14 cellular contexts compared by ENCODE assay signal in the genomic region with DNA sequence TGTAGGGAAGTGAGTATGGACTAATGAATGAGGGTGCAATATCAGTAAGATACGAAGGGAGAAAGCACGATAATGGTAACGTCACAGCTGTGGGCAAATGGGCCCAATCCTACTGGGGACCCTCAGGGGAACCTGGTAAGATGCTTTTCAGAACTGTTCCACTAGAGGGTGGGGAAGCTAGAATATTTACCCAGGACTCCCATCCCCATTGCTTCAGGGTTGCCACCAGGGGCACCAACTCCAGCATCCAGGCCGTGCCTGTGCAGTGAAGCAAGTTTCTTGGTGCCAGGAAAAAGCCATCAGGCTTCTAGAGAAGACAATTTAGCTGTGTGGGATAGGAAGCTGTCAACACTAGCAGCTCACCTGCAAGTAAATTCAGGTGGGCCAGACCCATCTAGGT.
A peak's percentile ranks its signal among the peaks of the same experiment; 100 is the strongest.
DNase-seq lines count a peak whose midpoint lies in the region; ATAC-seq, FAIRE-seq and TF ChIP-seq lines count a peak whose summit lies in the region.
"Had no signal": no experiment of that assay in that cellular context is flagged by ENCODE, and none has a peak within 500 bp of the region (broad histone marks: within the 10 kb centered on the region; RNA-seq: fewer than 3 reads in every experiment).

No MANE protein-coding gene starts in this region.

- no peak overlapping the region for H3K4me3 Mint-ChIP-seq in activated CD4-positive, alpha-beta T cell treated with anti-CD3 and anti-CD28 coated beads, Interleukin-2, amount 10 ng/mL, durations not matched to agents 24 days and 14 days
- H3K4me3 Mint-ChIP-seq: activated naive CD4-positive, alpha-beta T cell treated with anti-CD3 and anti-CD28 coated beads, Interleukin-2, amount 50 U/mL, for 24 hours; effector memory CD8-positive, alpha-beta T cell had no signal

- no peak overlapping the region for H3K27ac ChIP-seq in Karpas-422 (ENCODE audit: low read length)
- H3K27ac ChIP-seq in K562 (ENCODE audit: extremely low read depth, low read depth, low read length): no peak overlapping the region
- H3K27ac ChIP-seq: BLaER1 had no signal

- in situ Hi-C loops in K562 (cut with MboI) (no loop called here), G401 (cut with HindIII; ENCODE audit: low sequenced_read_pairs) (no loop called here)

- H3K9ac ChIP-seq in Karpas-422 (ENCODE audit: low read length) (no peak overlapping the region), K562 (ENCODE audit: insufficient read depth in 1 of 2, low read depth in 2 of 2, low read length in 2 of 2) (no peak overlapping the region)
- H3K9ac ChIP-seq: BLaER1 had no signal

- H3K4me1 Mint-ChIP-seq in activated CD4-positive, alpha-beta T cell treated with anti-CD3 and anti-CD28 coated beads, Interleukin-2, amount 10 ng/mL, durations not matched to agents 24 days and 14 days: no peaks in the 10 kb centered on the region
- H3K4me1 Mint-ChIP-seq: activated naive CD4-positive, alpha-beta T cell treated with anti-CD3 and anti-CD28 coated beads, Interleukin-2, amount 50 U/mL, for 24 hours had no signal

- TF ChIP-seq RAD21 in K562 (CRISPR knock-in tag; conservative IDR thresholded peaks at IDR 0.05 in 1 of 2, IDR thresholded peaks at IDR 0.05 in 1 of 2): no peak

- no TSS peak for BruUV-seq in K562 (replicated peaks; lab: Mats Ljungman, UMichigan)

- no peak overlapping the region for H3K27ac Mint-ChIP-seq in activated CD4-positive, alpha-beta T cell treated with anti-CD3 and anti-CD28 coated beads, Interleukin-2, amount 10 ng/mL, durations not matched to agents 24 days and 14 days
- H3K27ac Mint-ChIP-seq: activated naive CD4-positive, alpha-beta T cell treated with anti-CD3 and anti-CD28 coated beads, Interleukin-2, amount 50 U/mL, for 24 hours; effector memory CD8-positive, alpha-beta T cell had no signal

- H3K9me3 ChIP-seq in Karpas-422 (ENCODE audit: low read length): no peaks in the 10 kb centered on the region
- no peaks in the 10 kb centered on the region for H3K9me3 ChIP-seq in K562 (replicated peaks; ENCODE audit: control insufficient read depth, insufficient read depth, low read depth, low read length)
- H3K9me3 ChIP-seq: BLaER1 had no signal

- TF ChIP-seq CTCF in K562 (IDR thresholded peaks at IDR 0.05 in 2 of 3, conservative IDR thresholded peaks at IDR 0.05 in 1 of 3; ENCODE audit: insufficient read depth in 2 of 3, low read depth in 1 of 3, low read length in 3 of 3): peak; percentile 26 to 79 (median 44); a peak in 5 of 6 replicates
- TF ChIP-seq CTCF in retinal pigment epithelial cell (conservative IDR thresholded peaks at IDR 0.05; ENCODE audit: low read depth, low read length): peak; percentile 39

- intact Hi-C loops in K562 (cut with micrococcal nuclease): no loop called here
- intact Hi-C loops in activated CD4-positive, alpha-beta T cell treated with anti-CD3 and anti-CD28 coated beads, Interleukin-2, amount 10 ng/mL, durations not matched to agents 24 days and 14 days (cut with micrococcal nuclease): no loop called here

- no peaks in the 10 kb centered on the region for H3K36me3 ChIP-seq in Karpas-422 (ENCODE audit: insufficient read depth, low read length)
- no peaks in the 10 kb centered on the region for H3K36me3 ChIP-seq in K562 (ENCODE audit: control insufficient read depth, insufficient read depth, low read length)
- H3K36me3 ChIP-seq: BLaER1 had no signal

- H3K79me2 ChIP-seq in Karpas-422 (ENCODE audit: low read length) (no peaks in the 10 kb centered on the region), K562 (ENCODE audit: control insufficient read depth, insufficient read depth, low read length) (no peaks in the 10 kb centered on the region)

- H3K4me2 ChIP-seq in Karpas-422 (ENCODE audit: low read depth, low read length, poor library complexity, severe bottlenecking): no peak overlapping the region
- H3K4me2 ChIP-seq in K562 (ENCODE audit: insufficient read depth, low read length): no peak overlapping the region
- H3K4me2 ChIP-seq: BLaER1 had no signal

- H3K4me3 ChIP-seq in Karpas-422 (ENCODE audit: low read length) (no peak overlapping the region), K562 (no peak overlapping the region), retinal pigment epithelial cell (ENCODE audit: low read length) (no peak overlapping the region)
- H3K4me3 ChIP-seq: BLaER1 had no signal

- no peaks in the 10 kb centered on the region for H3K27me3 Mint-ChIP-seq in activated CD4-positive, alpha-beta T cell treated with anti-CD3 and anti-CD28 coated beads, Interleukin-2, amount 10 ng/mL, durations not matched to agents 24 days and 14 days
- H3K27me3 Mint-ChIP-seq: activated naive CD4-positive, alpha-beta T cell treated with anti-CD3 and anti-CD28 coated beads, Interleukin-2, amount 50 U/mL, for 24 hours had no signal

- H4K20me1 ChIP-seq in Karpas-422 (ENCODE audit: insufficient read depth, low read depth, low read length) (no peaks in the 10 kb centered on the region), K562 (replicated peaks; ENCODE audit: control insufficient read depth, insufficient read depth, low read length) (no peaks in the 10 kb centered on the region)
- H4K20me1 ChIP-seq: BLaER1 had no signal

- H3K4me1 ChIP-seq in Karpas-422 (ENCODE audit: low read length): peaks cover 2% of the 10 kb centered on the region; the same call in 1 of the 2 replicates
- no peaks in the 10 kb centered on the region for H3K4me1 ChIP-seq in K562 (replicated peaks in 1 of 2; ENCODE audit: control insufficient read depth in 2 of 2, insufficient read depth in 2 of 2, low read length in 2 of 2)

- H3K9me3 Mint-ChIP-seq in activated CD4-positive, alpha-beta T cell treated with anti-CD3 and anti-CD28 coated beads, Interleukin-2, amount 10 ng/mL, durations not matched to agents 24 days and 14 days: no peaks in the 10 kb centered on the region
- H3K9me3 Mint-ChIP-seq: activated naive CD4-positive, alpha-beta T cell treated with anti-CD3 and anti-CD28 coated beads, Interleukin-2, amount 50 U/mL, for 24 hours; effector memory CD8-positive, alpha-beta T cell had no signal

- ATAC-seq in K562 (peak; percentile 62), HG03439 (IDR thresholded peaks at IDR 0.05; ENCODE audit: unreplicated experiment) (no peak)
- ATAC-seq: effector memory CD8-positive, alpha-beta T cell had no signal

- no peak for TF ChIP-seq POLR2A in K562 (conservative IDR thresholded peaks at IDR 0.05)

- H3K27me3 ChIP-seq in Karpas-422 (ENCODE audit: low read length) (0 out of 2 replicates have a peak, but pooled peaks cover 2% of the 10 kb centered on the region), K562 (ENCODE audit: control insufficient read depth in 2 of 2, insufficient read depth in 2 of 2, low read length in 2 of 2) (no peaks in the 10 kb centered on the region)
- H3K27me3 ChIP-seq: BLaER1 had no signal

- H2AFZ ChIP-seq in Karpas-422 (ENCODE audit: low read length): no peak overlapping the region
- H2AFZ ChIP-seq in K562 (ENCODE audit: low read depth, low read length): no peak overlapping the region

- H3K36me3 Mint-ChIP-seq in activated CD4-positive, alpha-beta T cell treated with anti-CD3 and anti-CD28 coated beads, Interleukin-2, amount 10 ng/mL, durations not matched to agents 24 days and 14 days (ENCODE audit: low read depth): no peaks in the 10 kb centered on the region
- H3K36me3 Mint-ChIP-seq: activated naive CD4-positive, alpha-beta T cell treated with anti-CD3 and anti-CD28 coated beads, Interleukin-2, amount 50 U/mL, for 24 hours had no signal

- no peak for TF ChIP-seq EP300 in K562 (IDR thresholded peaks at IDR 0.05; ENCODE audit: low read length)

- CTCF ChIA-PET in K562 (lab: Yijun Ruan, JAX; ENCODE audit: low intra/inter-chr PET ratio): no interaction called here

- 0% methylated on average over 3 of the region's 4 CpGs for WGBS in K562 (ENCODE audit: insufficient coverage, low coverage, missing lambda C conversion rate)

- peak; percentile 39 for DNase-seq in SIG-M5 treated with dmso at 0.1 percent for 504 hours (lab: John Stamatoyannopoulos, UW; ENCODE audit: unreplicated experiment)
- no peak for DNase-seq in SIG-M5 (lab: John Stamatoyannopoulos, UW)
- DNase-seq in Karpas-422: peak; percentile 81
- peak in 2 of 4 experiments; percentile 2 to 14 for DNase-seq in K562 (ENCODE audit: extremely low read depth in 1 of 4, low spot score in 3 of 4)
- DNase-seq in retinal pigment epithelial cell (ENCODE audit: low read depth): no peak
- DNase-seq in activated CD4-positive, alpha-beta T cell treated with anti-CD3 and anti-CD28 coated beads, Interleukin-2, amount 10 ng/mL, durations not matched to agents 24 days and 14 days: no peak
- no peak for DNase-seq in G401 (ENCODE audit: low spot score)
- DNase-seq: effector memory CD8-positive, alpha-beta T cell; NCI-H446 treated with DMSO at 0.1 percent for 48 hours; occipital lobe had no signal

- no peaks in the 10 kb centered on the region for H3K9me1 ChIP-seq in K562 (ENCODE audit: control insufficient read depth, insufficient read depth, low read length)

- FAIRE-seq in K562 (lab: Jason Lieb, UNC): no peak
- FAIRE-seq: islet of Langerhans had no signal

- no peaks in the 10 kb centered on the region for H3K9me2 ChIP-seq in Karpas-422 (replicated peaks; ENCODE audit: insufficient read depth, low read length)

- POLR2A ChIA-PET in K562 (lab: Yijun Ruan, JAX): no interaction called here

TF ChIP-seq in K562, 482 proteins besides CTCF, POLR2A, EP300 and RAD21 (continues in another document):
- TF ChIP-seq ASH1L (IDR thresholded peaks at IDR 0.05; ENCODE audit: borderline replicate concordance, low read depth, partially characterized antibody) (no peak), ETV6 (IDR thresholded peaks at IDR 0.05; ENCODE audit: borderline replicate concordance in 1 of 2, low read depth in 2 of 2, low read length in 1 of 2) (no peak), ETV6 (CRISPR knock-in tag; IDR thresholded peaks at IDR 0.05; ENCODE audit: borderline replicate concordance) (no peak), SNIP1 (IDR thresholded peaks at IDR 0.05; ENCODE audit: low read depth) (no peak), TRIM24 (IDR thresholded peaks at IDR 0.05) (no peak), NR2C2 (CRISPR knock-in tag; IDR thresholded peaks at IDR 0.05) (no peak), NR2C2 (tag; IDR thresholded peaks at IDR 0.05) (no peak), BRF1 (IDR thresholded peaks at IDR 0.05; ENCODE audit: borderline replicate concordance, extremely low read depth, insufficient read length) (no peak)
- TF ChIP-seq, protein P1, sequence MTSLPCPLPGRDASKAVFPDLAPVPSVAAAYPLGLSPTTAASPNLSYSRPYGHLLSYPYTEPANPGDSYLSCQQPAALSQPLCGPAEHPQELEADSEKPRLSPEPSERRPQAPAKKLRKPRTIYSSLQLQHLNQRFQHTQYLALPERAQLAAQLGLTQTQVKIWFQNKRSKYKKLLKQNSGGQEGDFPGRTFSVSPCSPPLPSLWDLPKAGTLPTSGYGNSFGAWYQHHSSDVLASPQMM (CRISPR knock-in tag; IDR thresholded peaks at IDR 0.05): no peak

Comparison
In these comparisons a context has a peak if more than half of its experiments do, and no peak if none do; other contexts are left out.
1. DNase-seq: peak in SIG-M5 treated with dmso at 0.1 percent for 504 hours (single experiment) and Karpas-422 (single experiment); none in SIG-M5 (single experiment), retinal pigment epithelial cell (single experiment), activated CD4-positive, alpha-beta T cell treated with anti-CD3 and anti-CD28 coated beads, Interleukin-2, amount 10 ng/mL, durations not matched to agents 24 days and 14 days (single experiment) and G401 (single experiment).